ENCODE assay signal across 21 cellular contexts in the genomic region with DNA sequence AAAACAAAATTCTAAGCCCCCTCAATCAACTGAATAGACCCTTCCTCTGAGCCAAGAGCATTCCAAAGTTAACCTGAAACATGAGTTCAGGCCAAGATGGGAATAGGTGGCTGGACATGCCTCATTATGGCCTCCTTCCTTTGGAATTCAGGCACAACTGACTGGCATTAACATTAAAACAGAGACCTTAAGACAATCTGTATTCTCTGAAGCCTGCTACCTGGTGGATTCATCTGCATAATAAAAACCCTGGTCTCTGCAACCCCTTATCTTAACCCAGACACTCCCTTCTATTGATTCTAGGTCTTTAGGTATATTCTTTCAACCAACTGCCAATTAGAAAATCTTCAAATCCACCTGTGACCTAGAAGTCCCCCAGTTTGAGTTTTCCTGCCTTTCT.
DNase-seq lines count a peak whose midpoint lies in the region; ATAC-seq and TF ChIP-seq lines count a peak whose summit lies in the region.
"Had no signal": no experiment of that assay in that cellular context is flagged by ENCODE, and none has a peak within 500 bp of the region (broad histone marks: within the 10 kb centered on the region; RNA-seq: fewer than 3 reads in every experiment).

No MANE protein-coding gene starts in this region.

- H3K27ac ChIP-seq in HUES48 (ENCODE audit: low read depth, low read length), result peak overlapping the region; percentile 80
- H3K27ac ChIP-seq in mesendoderm (ENCODE audit: low read depth, low read length), result no peak overlapping the region
- H3K27ac ChIP-seq in spleen, result no peak overlapping the region
- no peak overlapping the region for H3K27ac ChIP-seq in Karpas-422 (ENCODE audit: low read length)
- H3K27ac ChIP-seq: HL-60 had no signal

- H3K4me1 ChIP-seq in HUES48 (ENCODE audit: control insufficient read depth, insufficient read depth, low read length) (peaks cover 20% of the 10 kb centered on the region), mesendoderm (ENCODE audit: control insufficient read depth, low read depth, low read length) (no peaks in the 10 kb centered on the region), spleen (no peaks in the 10 kb centered on the region), Karpas-422 (ENCODE audit: low read length) (no peaks in the 10 kb centered on the region)
- H3K4me1 ChIP-seq: HAP-1 had no signal

- no peak overlapping the region for H2BK15ac ChIP-seq in mesendoderm (replicated peaks; ENCODE audit: low read depth)

- H3K79me1 ChIP-seq in mesendoderm (ENCODE audit: low read length), result no peaks in the 10 kb centered on the region

- POLR2A ChIA-PET in WTC11 (lab: Charles Lee), result no interaction called here

- H3K9ac ChIP-seq in HUES48 (ENCODE audit: low read depth, low read length), result no peak overlapping the region
- no peak overlapping the region for H3K9ac ChIP-seq in mesendoderm (ENCODE audit: low read length)
- H3K9ac ChIP-seq in Karpas-422 (ENCODE audit: low read length), result no peak overlapping the region

- peaks cover 52% of the 10 kb centered on the region for H3K9me3 Mint-ChIP-seq in WTC11
- H3K9me3 Mint-ChIP-seq in chondrocyte (ENCODE audit: low read depth), result peaks cover 4% of the 10 kb centered on the region
- H3K9me3 Mint-ChIP-seq: CD8-positive, alpha-beta memory T cell had no signal

- H3K4me2 ChIP-seq in mesendoderm (ENCODE audit: low read length) (no peak overlapping the region), Karpas-422 (ENCODE audit: low read depth, low read length, poor library complexity, severe bottlenecking) (no peak overlapping the region)

- no peak overlapping the region for H2BK120ac ChIP-seq in mesendoderm (ENCODE audit: low read depth, low read length)

- no peak overlapping the region for H2AK5ac ChIP-seq in mesendoderm (ENCODE audit: low read length)

- H4K5ac ChIP-seq in mesendoderm (ENCODE audit: low read length), result no peak overlapping the region

- no peak overlapping the region for H3K56ac ChIP-seq in mesendoderm (ENCODE audit: low read length)

- H3K36me3 ChIP-seq in HUES48 (ENCODE audit: control insufficient read depth, insufficient read depth, low read length), result no peaks in the 10 kb centered on the region
- no peaks in the 10 kb centered on the region for H3K36me3 ChIP-seq in mesendoderm (ENCODE audit: control insufficient read depth, insufficient read depth, low read length)
- H3K36me3 ChIP-seq in spleen, result no peaks in the 10 kb centered on the region
- H3K36me3 ChIP-seq in Karpas-422 (ENCODE audit: insufficient read depth, low read length), result no peaks in the 10 kb centered on the region
- H3K36me3 ChIP-seq: BE2C, HAP-1 had no signal

- H3K27me3 Mint-ChIP-seq in WTC11 (ENCODE audit: low read depth) (no peaks in the 10 kb centered on the region), chondrocyte (ENCODE audit: low read depth) (peaks cover 47% of the 10 kb centered on the region)

- no peaks in the 10 kb centered on the region for H3K9me2 ChIP-seq in Karpas-422 (replicated peaks; ENCODE audit: insufficient read depth, low read length)

- H3K27ac Mint-ChIP-seq in WTC11 (peak overlapping the region; percentile 58), chondrocyte (ENCODE audit: unreplicated experiment) (no peak overlapping the region)
- H3K27ac Mint-ChIP-seq: CD4-positive, CD25-positive, alpha-beta regulatory T cell had no signal

- H3K4me1 Mint-ChIP-seq in WTC11, result peaks cover 29% of the 10 kb centered on the region
- no peaks in the 10 kb centered on the region for H3K4me1 Mint-ChIP-seq in chondrocyte (ENCODE audit: low read depth)
- H3K4me1 Mint-ChIP-seq: CD4-positive, CD25-positive, alpha-beta regulatory T cell; CD8-positive, alpha-beta memory T cell had no signal

- no peak overlapping the region for H2AFZ ChIP-seq in Karpas-422 (ENCODE audit: low read length)

- H3K9me3 ChIP-seq in HUES48 (ENCODE audit: control insufficient read depth, insufficient read depth, low read length) (peaks cover 11% of the 10 kb centered on the region; the same call in 1 of the 2 replicates), spleen (peaks cover 0 to 8% (median 0%) of the 10 kb centered on the region in 8 donors), Karpas-422 (ENCODE audit: low read length) (no peaks in the 10 kb centered on the region)
- H3K9me3 ChIP-seq: BE2C, HAP-1 had no signal

- no peak overlapping the region for H3K4me3 Mint-ChIP-seq in WTC11
- no peak overlapping the region for H3K4me3 Mint-ChIP-seq in chondrocyte (ENCODE audit: unreplicated experiment)
- H3K4me3 Mint-ChIP-seq: CD4-positive, CD25-positive, alpha-beta regulatory T cell; CD8-positive, alpha-beta memory T cell had no signal

- intact Hi-C loops in spleen (cut with DNase I; ENCODE audit: low total_unique reads), result no loop called here

- H3K23ac ChIP-seq in mesendoderm (ENCODE audit: low read length), result no peak overlapping the region

- no peak overlapping the region for H3K4ac ChIP-seq in mesendoderm (ENCODE audit: low read depth, low read length)

- no peak for TF ChIP-seq CTCF in WTC11 (IDR thresholded peaks at IDR 0.05)
- TF ChIP-seq CTCF in spleen (IDR thresholded peaks at IDR 0.05 in 8 of 11, conservative IDR thresholded peaks at IDR 0.05 in 3 of 11), result no peak
- TF ChIP-seq CTCF in chondrocyte (IDR thresholded peaks at IDR 0.05), result no peak

- peak overlapping the region; percentile 21; the same call in 1 of the 2 replicates for H3K4me3 ChIP-seq in HUES48 (ENCODE audit: low read depth, low read length)
- H3K4me3 ChIP-seq in mesendoderm (ENCODE audit: low read length), result no peak overlapping the region
- H3K4me3 ChIP-seq in spleen, result no peak overlapping the region
- no peak overlapping the region for H3K4me3 ChIP-seq in Karpas-422 (ENCODE audit: low read length)
- H3K4me3 ChIP-seq: HAP-1 had no signal

- H3K36me3 Mint-ChIP-seq in WTC11 (peaks cover 22% of the 10 kb centered on the region), chondrocyte (ENCODE audit: low read depth) (no peaks in the 10 kb centered on the region)
- H3K36me3 Mint-ChIP-seq: CD4-positive, CD25-positive, alpha-beta regulatory T cell; CD8-positive, alpha-beta memory T cell had no signal

- H3K79me2 ChIP-seq in mesendoderm (ENCODE audit: control insufficient read depth, insufficient read depth, low read length), result no peaks in the 10 kb centered on the region
- H3K79me2 ChIP-seq in Karpas-422 (ENCODE audit: low read length), result no peaks in the 10 kb centered on the region

- H2BK5ac ChIP-seq in mesendoderm (ENCODE audit: low read length), result no peak overlapping the region

- CTCF ChIA-PET in WTC11 (lab: Charles Lee), result interaction anchor here (1.0 kb wide), 1 partner anchor 8 kb away, joined by 3 read pairs; no protein-coding TSS in a partner anchor

- no peak overlapping the region for H3K18ac ChIP-seq in mesendoderm (ENCODE audit: low read length)

- peak; percentile 92 for ATAC-seq in WTC11

- DNase-seq in WTC11 (ENCODE audit: low spot score) (no peak), iPS DF 4.7 (ENCODE audit: extremely low read depth, low spot score) (peak; percentile 62), mesendoderm (no peak), spleen (no peak), Karpas-422 (no peak), chondrocyte (ENCODE audit: low spot score) (no peak)
- DNase-seq: ACHN; BE2C; C1 segment of cervical spinal cord; CD4-positive, CD25-positive, alpha-beta regulatory T cell; CD8-positive, alpha-beta memory T cell; COR-L47; DMS 273 treated with DMSO at 0.1 percent for 48 hours; DMS53; DND-41; EL; GOT3; KG1 had no signal

- no peaks in the 10 kb centered on the region for H3K27me3 ChIP-seq in HUES48 (ENCODE audit: control insufficient read depth, insufficient read depth, low read length)
- no peaks in the 10 kb centered on the region for H3K27me3 ChIP-seq in mesendoderm (ENCODE audit: insufficient read depth, low read length, poor library complexity)
- no peaks in the 10 kb centered on the region for H3K27me3 ChIP-seq in spleen (replicated peaks in 1 of 7)
- H3K27me3 ChIP-seq in Karpas-422 (ENCODE audit: low read length), result no peaks in the 10 kb centered on the region
- H3K27me3 ChIP-seq: BE2C had no signal

- H4K20me1 ChIP-seq in Karpas-422 (ENCODE audit: insufficient read depth, low read depth, low read length), result no peaks in the 10 kb centered on the region

- TF ChIP-seq POLR2A in spleen (IDR thresholded peaks at IDR 0.05), result no peak

- H4K8ac ChIP-seq in mesendoderm (ENCODE audit: low read depth, low read length), result no peak overlapping the region

TF ChIP-seq in WTC11, 78 proteins besides CTCF, POLR2A, EP300 and RAD21 (continues in another document):
- TF ChIP-seq ZNF532 (CRISPR knock-in tag; IDR thresholded peaks at IDR 0.05; ENCODE audit: borderline replicate concordance) (peak; percentile 30; the same call in 1 of the 2 replicates), TEAD1 (CRISPR knock-in tag; IDR thresholded peaks at IDR 0.05) (0 out of 2 replicates have a peak, but pooled peaks have one; percentile 54), ZNF423 (CRISPR knock-in tag; IDR thresholded peaks at IDR 0.05) (0 out of 2 replicates have a peak, but pooled peaks have one; percentile 14), ZNF138 (CRISPR knock-in tag; conservative IDR thresholded peaks at IDR 0.05) (no peak), EMX1 (CRISPR knock-in tag; IDR thresholded peaks at IDR 0.05) (no peak)
